Comparison of ENCODE assay signal across 1 cellular context in genomic region chr16:85605051-85605911, GRCh38.
TF ChIP-seq lines count a peak whose summit lies in the region.

No MANE protein-coding gene starts in this region.

TF ChIP-seq in H1, 55 proteins besides CTCF, POLR2A, EP300 and RAD21:
- TF ChIP-seq CHD2 (IDR thresholded peaks at IDR 0.05; ENCODE audit: low read length) = no peak
- TF ChIP-seq GABPA (IDR thresholded peaks at IDR 0.05; ENCODE audit: borderline replicate concordance, insufficient read depth, low read length) = 0 out of 2 replicates have a peak, but pooled peaks have one; percentile 2
